ENCODE assay signal across 2 cellular contexts in genomic region chr5:75509956-75510355, GRCh38.
TF ChIP-seq lines count a peak whose summit lies in the region.

No MANE protein-coding gene starts in this region.

TF ChIP-seq in H1, 55 proteins besides CTCF, POLR2A, EP300 and RAD21 (continued from another document):
- TF ChIP-seq POLR2AphosphoS5 (IDR thresholded peaks at IDR 0.05; ENCODE audit: low read depth, low read length) (no peak), TBP (IDR thresholded peaks at IDR 0.05; ENCODE audit: low read depth, low read length) (no peak), MAX (IDR thresholded peaks at IDR 0.05) (no peak), NANOG (IDR thresholded peaks at IDR 0.05; ENCODE audit: insufficient read depth, low read depth, low read length, poor library complexity, severe bottlenecking) (no peak), CBX5 (IDR thresholded peaks at IDR 0.05; ENCODE audit: low read depth, low read length) (no peak)

TF ChIP-seq in neural cell, 6 proteins besides CTCF, POLR2A, EP300 and RAD21 (continued from another document):
- TF ChIP-seq SMC3 (conservative IDR thresholded peaks at IDR 0.05; ENCODE audit: poor library complexity) (no peak), POLR2AphosphoS5 (IDR thresholded peaks at IDR 0.05) (no peak), MXI1 (conservative IDR thresholded peaks at IDR 0.05; ENCODE audit: poor library complexity, severe bottlenecking) (no peak)
